In genomic region chr10:80473692-80474596, GRCh38 we compare ENCODE assay signal across 10 cellular contexts. TPM values are rescaled to one million over a fixed set of nuclear protein-coding genes. Genes with fewer than 3 reads are reported as not detected.
DNase-seq lines count a peak whose midpoint lies in the region; ATAC-seq and TF ChIP-seq lines count a peak whose summit lies in the region.
"Had no signal": no experiment of that assay in that cellular context is flagged by ENCODE, and none has a peak within 500 bp of the region (broad histone marks: within the 10 kb centered on the region; RNA-seq: fewer than 3 reads in every experiment).

No MANE protein-coding gene starts in this region.

- H3K4me1 ChIP-seq in naive thymus-derived CD4-positive, alpha-beta T cell (ENCODE audit: control insufficient read depth in 2 of 2, insufficient read depth in 2 of 2, low read length in 2 of 2): peaks cover 73 to 84% of the 10 kb centered on the region in 2 donors

- no peaks in the 10 kb centered on the region for H3K27me3 ChIP-seq in brain microvascular endothelial cell (replicated peaks)
- H3K27me3 ChIP-seq in naive thymus-derived CD4-positive, alpha-beta T cell (ENCODE audit: control insufficient read depth in 2 of 2, insufficient read depth in 2 of 2, low read length in 2 of 2): no peaks in the 10 kb centered on the region

- peaks cover 72% of the 10 kb centered on the region for H3K4me1 Mint-ChIP-seq in HFFc6 (ENCODE audit: low read depth)
- H3K4me1 Mint-ChIP-seq in naive thymus-derived CD4-positive, alpha-beta T cell: peaks cover 71 to 96% (median 88%) of the 10 kb centered on the region in 7 donors

- intact Hi-C loops in naive thymus-derived CD4-positive, alpha-beta T cell (cut with micrococcal nuclease): loop anchor here (1.0 to 2.0 kb wide), 2 partner anchors 9 to 13 kb away; no protein-coding TSS in a partner anchor

- POLR2A ChIA-PET in naive thymus-derived CD4-positive, alpha-beta T cell (lab: Charles Lee): interaction anchor here (1.2 to 32.8 kb wide), 5 partner anchors 8 to 96 kb away, joined by 3 to 608 read pairs (median 318); partner anchors contain the start of gene TSPAN14

- peaks cover 16% of the 10 kb centered on the region for H3K9me3 Mint-ChIP-seq in HFFc6
- H3K9me3 Mint-ChIP-seq in naive thymus-derived CD4-positive, alpha-beta T cell: peaks cover 0 to 13% (median 5%) of the 10 kb centered on the region in 11 donors

- H3K4me3 Mint-ChIP-seq in HFFc6: peak overlapping the region; percentile 32
- peak overlapping the region; percentile 55 to 98 (median 80) for H3K4me3 Mint-ChIP-seq in naive thymus-derived CD4-positive, alpha-beta T cell

- in situ Hi-C loops in ACHN (cut with HindIII; ENCODE audit: low pct_ligation_motif_present, low pct_unique_long_range_greater_than_20kb, low sequenced_read_pairs) (no loop called here), brain microvascular endothelial cell (cut with HindIII; ENCODE audit: low pct_ligation_motif_present, low sequenced_read_pairs) (no loop called here)

- H3K4me3 ChIP-seq in brain microvascular endothelial cell (ENCODE audit: low read depth, low read length): no peak overlapping the region
- H3K4me3 ChIP-seq in naive thymus-derived CD4-positive, alpha-beta T cell (ENCODE audit: low read length): no peak overlapping the region
- H3K4me3 ChIP-seq: prostate gland had no signal

- peaks cover 6% of the 10 kb centered on the region for H3K27me3 Mint-ChIP-seq in HFFc6 (ENCODE audit: insufficient read depth)
- no peaks in the 10 kb centered on the region for H3K27me3 Mint-ChIP-seq in naive thymus-derived CD4-positive, alpha-beta T cell

- H3K36me3 Mint-ChIP-seq in HFFc6 (ENCODE audit: low read depth): peaks cover 33% of the 10 kb centered on the region
- peaks cover 11 to 64% (median 40%) of the 10 kb centered on the region in 5 donors for H3K36me3 Mint-ChIP-seq in naive thymus-derived CD4-positive, alpha-beta T cell

- CTCF ChIA-PET in naive thymus-derived CD4-positive, alpha-beta T cell (lab: Charles Lee): interaction anchor here (2.1 to 39.2 kb wide), 3 partner anchors 11 to 32 kb away, joined by 8 to 839 read pairs (median 15); no protein-coding TSS in a partner anchor

- DNase-seq in ACHN: peak; percentile 70
- no peak for DNase-seq in HFFc6
- DNase-seq in brain microvascular endothelial cell: no peak
- DNase-seq in naive thymus-derived CD4-positive, alpha-beta T cell: no peak
- no peak for DNase-seq in HuH-7.5 (ENCODE audit: low spot score)
- no peak for DNase-seq in SKM-1 (lab: John Stamatoyannopoulos, UW; ENCODE audit: unreplicated experiment)

- H3K27ac Mint-ChIP-seq in HFFc6: peak overlapping the region; percentile 77
- H3K27ac Mint-ChIP-seq in naive thymus-derived CD4-positive, alpha-beta T cell: peak overlapping the region; percentile 83 to 99 (median 91)

- H3K27ac ChIP-seq in brain microvascular endothelial cell: peak overlapping the region; percentile 91
- H3K27ac ChIP-seq in naive thymus-derived CD4-positive, alpha-beta T cell (ENCODE audit: low read depth, low read length): peak overlapping the region; percentile 84
- H3K27ac ChIP-seq: HL-60 had no signal

- TF ChIP-seq CTCF in HFFc6 (IDR thresholded peaks at IDR 0.05) (no peak), brain microvascular endothelial cell (IDR thresholded peaks at IDR 0.05; ENCODE audit: low read depth, low read length, missing control alignments) (no peak)

- peaks cover 41% of the 10 kb centered on the region for H3K36me3 ChIP-seq in brain microvascular endothelial cell (replicated peaks)
- peaks cover 0 to 64% (median 4%) of the 10 kb centered on the region in 3 experiments for H3K36me3 ChIP-seq in naive thymus-derived CD4-positive, alpha-beta T cell (ENCODE audit: control insufficient read depth in 2 of 3, insufficient read depth in 3 of 3, low read length in 3 of 3)

- no peak for ATAC-seq in naive thymus-derived CD4-positive, alpha-beta T cell
- ATAC-seq in GM21360 (IDR thresholded peaks at IDR 0.05; ENCODE audit: unreplicated experiment) (no peak), GM18502 (IDR thresholded peaks at IDR 0.05; ENCODE audit: poor library complexity, unreplicated experiment) (no peak)

- H3K9me3 ChIP-seq in naive thymus-derived CD4-positive, alpha-beta T cell (ENCODE audit: control insufficient read depth in 2 of 3, low read length in 3 of 3): no peaks in the 10 kb centered on the region
- H3K9me3 ChIP-seq: prostate gland had no signal

RNA-seq across cellular contexts. Expression of gene TSPAN14, which starts 19.8 kb away (rescaled TPM):
- 10 to 100 TPM; 72.9 to 96.2 (median 84.5) TPM for total RNA-seq in HFFc6 (2021; fragmentation: NEBNext Ultra II Directional; extraction: Animal tissue kit (Norgen Biotek cat#: 25700))
- total RNA-seq in naive thymus-derived CD4-positive, alpha-beta T cell: 100 to 1,000 TPM; 135 to 165 (median 160) TPM
- 100 to 1,000 TPM; 179 to 386 TPM for polyA plus RNA-seq in naive thymus-derived CD4-positive, alpha-beta T cell
